ENCODE assay signal across 31 cellular contexts in the genomic region with DNA sequence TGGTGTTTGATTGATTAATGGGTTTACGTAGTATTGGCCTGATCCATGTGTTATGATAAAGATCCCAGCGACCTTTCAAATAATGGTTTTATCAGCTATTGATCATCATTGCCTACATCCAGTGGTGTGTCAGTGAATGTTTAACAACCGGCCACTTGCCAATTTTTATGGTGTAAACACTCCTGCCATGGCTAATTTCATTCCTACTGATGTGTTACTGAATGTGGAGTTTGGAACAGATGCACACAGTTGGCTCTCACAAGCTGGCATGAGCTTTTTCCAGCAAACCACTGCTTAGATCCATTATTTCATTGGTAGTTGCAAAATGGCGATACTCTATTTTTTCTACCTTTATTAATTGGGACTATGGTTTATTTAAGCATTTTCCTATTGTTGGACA.
"Had no signal": no experiment of that assay in that cellular context is flagged by ENCODE, and none has a peak within 500 bp of the region (broad histone marks: within the 10 kb centered on the region; RNA-seq: fewer than 3 reads in every experiment).

No MANE protein-coding gene starts in this region.

- H3K27ac Mint-ChIP-seq: activated CD8-positive, alpha-beta T cell treated with anti-CD3 and anti-CD28 coated beads for 36 hours; activated naive CD4-positive, alpha-beta T cell treated with anti-CD3 and anti-CD28 coated beads, Interleukin-2, amount 50 U/mL, for 24 hours; activated naive CD8-positive, alpha-beta T cell treated with anti-CD3 and anti-CD28 coated beads, Interleukin-2, amount 50 U/mL, for 24 hours; activated T-helper 2 cell treated with anti-CD3 and anti-CD28 coated beads, Interferon-gamma antibody, Interleukin-2, Interleukin-4, amounts not matched to agents 10 μg/mL and 5 μg/mL and 100 μg/mL, durations not matched to agents 14 hours and 24 hours and 36 hours; endodermal cell; stimulated activated memory B cell treated with anti-CD40 and anti-IgM and Interleukin-4, amounts not matched to agents 10 μg/mL and 1 μg/mL and 100 μg/mL, for 72 hours; stimulated activated naive CD8-positive, alpha-beta T cell treated with anti-CD3 and anti-CD28 coated beads, Interleukin-15, amount 100 ng/mL, for 72 hours; T-helper 2 cell treated with Interferon-gamma antibody and Interleukin-4, amounts not matched to agents 5 μg/mL and 100 μg/mL, for 36 hours; type B pancreatic cell; WTC11 had no signal

- H3K27me3 ChIP-seq: esophagus muscularis mucosa, foreskin keratinocyte, sigmoid colon had no signal

- H3K4me3 Mint-ChIP-seq: activated CD8-positive, alpha-beta T cell treated with anti-CD3 and anti-CD28 coated beads for 36 hours; activated naive CD4-positive, alpha-beta T cell treated with anti-CD3 and anti-CD28 coated beads, Interleukin-2, amount 50 U/mL, for 24 hours; activated naive CD8-positive, alpha-beta T cell treated with anti-CD3 and anti-CD28 coated beads, Interleukin-2, amount 50 U/mL, for 24 hours; endodermal cell; naive thymus-derived CD8-positive, alpha-beta T cell; neural crest cell; stimulated activated memory B cell treated with anti-CD40 and anti-IgM and Interleukin-4, amounts not matched to agents 10 μg/mL and 1 μg/mL and 100 μg/mL, for 72 hours; stimulated activated naive CD8-positive, alpha-beta T cell treated with anti-CD3 and anti-CD28 coated beads, Interleukin-15, amount 100 ng/mL, for 72 hours; T-helper 2 cell treated with Interferon-gamma antibody and Interleukin-4, amounts not matched to agents 5 μg/mL and 100 μg/mL, for 36 hours; type B pancreatic cell; WTC11 had no signal

- H3K36me3 ChIP-seq: breast epithelium, esophagus muscularis mucosa, heart left ventricle, lower lobe of right lung, pancreas, prostate gland, sigmoid colon, uterus had no signal

- H3K9me3 ChIP-seq: breast epithelium, esophagus muscularis mucosa, lower lobe of right lung, pancreas, prostate gland, sigmoid colon, uterus had no signal

- ATAC-seq: activated CD8-positive, alpha-beta T cell treated with anti-CD3 and anti-CD28 coated beads for 36 hours; activated naive CD8-positive, alpha-beta T cell treated with anti-CD3 and anti-CD28 coated beads, Interleukin-2, amount 50 U/mL, for 24 hours; foreskin keratinocyte; heart left ventricle; lower lobe of right lung; naive thymus-derived CD8-positive, alpha-beta T cell; pancreas; stimulated activated memory B cell treated with anti-CD40 and anti-IgM and Interleukin-4, amounts not matched to agents 10 μg/mL and 1 μg/mL and 100 μg/mL, for 72 hours; stimulated activated naive CD8-positive, alpha-beta T cell treated with anti-CD3 and anti-CD28 coated beads, Interleukin-15, amount 100 ng/mL, for 72 hours; WTC11 had no signal

- H3K27ac ChIP-seq: breast epithelium, esophagus muscularis mucosa, foreskin keratinocyte, heart left ventricle, lower lobe of right lung, pancreas, prostate gland, sigmoid colon, uterus had no signal

- H3K27me3 Mint-ChIP-seq: stimulated activated memory B cell treated with anti-CD40 and anti-IgM and Interleukin-4, amounts not matched to agents 10 μg/mL and 1 μg/mL and 100 μg/mL, for 72 hours had no signal

- H3K4me3 ChIP-seq: breast epithelium, esophagus muscularis mucosa, heart left ventricle, lower lobe of right lung, pancreas, prostate gland, sigmoid colon, uterus had no signal

- DNase-seq: activated CD4-positive, alpha-beta T cell treated with anti-CD3 and anti-CD28 coated beads, Interleukin-2, amount 50 U/mL, for 1 hour; activated CD8-positive, alpha-beta T cell treated with anti-CD3 and anti-CD28 coated beads for 36 hours; activated naive CD8-positive, alpha-beta T cell treated with anti-CD3 and anti-CD28 coated beads, Interleukin-2, amount 50 U/mL, for 24 hours; activated T-cell treated with anti-CD3 and anti-CD28 coated beads, Interleukin-2, amount 50 U/mL, for 48 hours; amygdala; central memory CD4-positive, alpha-beta T cell; endodermal cell; foreskin keratinocyte; heart left ventricle; lower lobe of right lung; mesenchymal stem cell; naive thymus-derived CD8-positive, alpha-beta T cell; nucleus accumbens; pancreas; retina; sigmoid colon; small intestine; stimulated activated CD4-positive, alpha-beta T cell treated with anti-CD3 and anti-CD28 coated beads, Interleukin-4, amount 100 ng/mL, for 24 hours; stimulated activated naive CD8-positive, alpha-beta T cell treated with anti-CD3 and anti-CD28 coated beads, Interleukin-15, amount 100 ng/mL, for 72 hours; substantia nigra; uterus had no signal

- H3K4me1 Mint-ChIP-seq: activated naive CD4-positive, alpha-beta T cell treated with anti-CD3 and anti-CD28 coated beads, Interleukin-2, amount 50 U/mL, for 24 hours; activated naive CD8-positive, alpha-beta T cell treated with anti-CD3 and anti-CD28 coated beads, Interleukin-2, amount 50 U/mL, for 24 hours; naive thymus-derived CD8-positive, alpha-beta T cell; stimulated activated memory B cell treated with anti-CD40 and anti-IgM and Interleukin-4, amounts not matched to agents 10 μg/mL and 1 μg/mL and 100 μg/mL, for 72 hours; stimulated activated naive CD8-positive, alpha-beta T cell treated with anti-CD3 and anti-CD28 coated beads, Interleukin-15, amount 100 ng/mL, for 72 hours had no signal

- H3K9me3 Mint-ChIP-seq: activated naive CD8-positive, alpha-beta T cell treated with anti-CD3 and anti-CD28 coated beads, Interleukin-2, amount 50 U/mL, for 24 hours; activated T-helper 2 cell treated with anti-CD3 and anti-CD28 coated beads, Interferon-gamma antibody, Interleukin-2, Interleukin-4, amounts not matched to agents 10 μg/mL and 5 μg/mL and 100 μg/mL, durations not matched to agents 14 hours and 24 hours and 36 hours; stimulated activated memory B cell treated with anti-CD40 and anti-IgM and Interleukin-4, amounts not matched to agents 10 μg/mL and 1 μg/mL and 100 μg/mL, for 72 hours; stimulated activated naive CD8-positive, alpha-beta T cell treated with anti-CD3 and anti-CD28 coated beads, Interleukin-15, amount 100 ng/mL, for 72 hours; T-helper 2 cell treated with Interferon-gamma antibody and Interleukin-4, amounts not matched to agents 5 μg/mL and 100 μg/mL, for 36 hours; type B pancreatic cell had no signal

- H3K36me3 Mint-ChIP-seq: type B pancreatic cell had no signal

- H3K4me1 ChIP-seq: breast epithelium, foreskin keratinocyte, heart left ventricle, lower lobe of right lung, pancreas, prostate gland, uterus had no signal

- FAIRE-seq: small intestine had no signal
